In genomic region chr2:69309336-69310048, GRCh38 we compare ENCODE assay signal across 9 cellular contexts.
A peak's percentile ranks its signal among the peaks of the same experiment; 100 is the strongest.
DNase-seq lines count a peak whose midpoint lies in the region; ATAC-seq and TF ChIP-seq lines count a peak whose summit lies in the region.
"Had no signal": no experiment of that assay in that cellular context is flagged by ENCODE, and none has a peak within 500 bp of the region (broad histone marks: within the 10 kb centered on the region; RNA-seq: fewer than 3 reads in every experiment).

No MANE protein-coding gene starts in this region.

- DNase-seq in COLO668 (lab: John Stamatoyannopoulos, UW; ENCODE audit: unreplicated experiment) (peak; percentile 66), NCI-H226 (peak; percentile 34), osteoblast (ENCODE audit: insufficient read length, low spot score, missing footprints) (peak; percentile 90), omental fat pad (ENCODE audit: low spot score) (no peak), islet precursor cell (no peak), HUDEP-2 (lab: John Stamatoyannopoulos, UW; ENCODE audit: unreplicated experiment in 76 of 76) (no peak), inferior parietal cortex (ENCODE audit: extremely low spot score) (no peak)

- H3K9me3 ChIP-seq in esophagus (ENCODE audit: control insufficient read depth in 2 of 2, insufficient read depth in 1 of 2, low read depth in 1 of 2, low read length in 1 of 2) (no peaks in the 10 kb centered on the region), osteoblast (ENCODE audit: low read depth, low read length) (no peaks in the 10 kb centered on the region)
- H3K9me3 ChIP-seq: adrenal gland had no signal

- H3K4me3 ChIP-seq in esophagus (ENCODE audit: low read depth in 1 of 2, low read length in 2 of 2): no peak overlapping the region
- H3K4me3 ChIP-seq in osteoblast (ENCODE audit: insufficient read depth, low read length): no peak overlapping the region
- H3K4me3 ChIP-seq: adrenal gland had no signal

- H3K36me3 ChIP-seq in esophagus (ENCODE audit: control insufficient read depth in 2 of 2, insufficient read depth in 2 of 2, low read length in 1 of 2) (no peaks in the 10 kb centered on the region), osteoblast (ENCODE audit: insufficient read depth, low read length) (peaks cover 6% of the 10 kb centered on the region)
- H3K36me3 ChIP-seq: adrenal gland had no signal

- H3K4me2 ChIP-seq in osteoblast (ENCODE audit: insufficient read depth, low read length): no peak overlapping the region

- H3K27ac ChIP-seq in esophagus (ENCODE audit: low read depth in 2 of 2, low read length in 1 of 2) (peak overlapping the region; percentile 85), osteoblast (ENCODE audit: low read depth, low read length) (peak overlapping the region; percentile 78)

- TF ChIP-seq CTCF in osteoblast (IDR thresholded peaks at IDR 0.05; ENCODE audit: extremely low read depth, low read depth, low read length): no peak
- no peak for TF ChIP-seq CTCF in omental fat pad (IDR thresholded peaks at IDR 0.05)

- no peak for ATAC-seq in omental fat pad (ENCODE audit: low FRiP score)

- no peaks in the 10 kb centered on the region for H4K20me1 ChIP-seq in osteoblast (ENCODE audit: insufficient read depth, low read length)

- 18 to 28% methylated on average over 8 of the region's 8 CpGs for WGBS in esophagus, 2 donors

- H3K27me3 ChIP-seq in esophagus (ENCODE audit: control insufficient read depth in 1 of 2, insufficient read depth in 2 of 2, low read length in 2 of 2) (no peaks in the 10 kb centered on the region), osteoblast (ENCODE audit: insufficient read depth, low read length) (no peaks in the 10 kb centered on the region)
- H3K27me3 ChIP-seq: adrenal gland had no signal

- H3K79me2 ChIP-seq in osteoblast (ENCODE audit: insufficient read depth, low read length): no peaks in the 10 kb centered on the region

- no peak overlapping the region for H2AFZ ChIP-seq in osteoblast (ENCODE audit: low read length)

- H3K4me1 ChIP-seq in esophagus (ENCODE audit: control insufficient read depth in 2 of 2, insufficient read depth in 2 of 2, low read length in 1 of 2) (peaks cover 2 to 14% of the 10 kb centered on the region in 2 donors), osteoblast (ENCODE audit: insufficient read depth, low read length) (peaks cover 32% of the 10 kb centered on the region)

Comparison
In these comparisons a context has a peak if more than half of its experiments do, and no peak if none do; other contexts are left out.
1. DNase-seq: peak in COLO668 (single experiment), NCI-H226 (single experiment) and osteoblast (single experiment); none in omental fat pad (single experiment), islet precursor cell (single experiment), HUDEP-2 (0 of 76) and inferior parietal cortex (single experiment).